Comparison of ENCODE assay signal across 12 cellular contexts in genomic region chr4:158051401-158052235, GRCh38.
DNase-seq lines count a peak whose midpoint lies in the region; ATAC-seq, FAIRE-seq and TF ChIP-seq lines count a peak whose summit lies in the region.
"Had no signal": no experiment of that assay in that cellular context is flagged by ENCODE, and none has a peak within 500 bp of the region (broad histone marks: within the 10 kb centered on the region; RNA-seq: fewer than 3 reads in every experiment).

No MANE protein-coding gene starts in this region.

- peak; percentile 26 for FAIRE-seq in pancreas (lab: Jason Lieb, UNC)

- no peak for TF ChIP-seq POLR2A in esophagus muscularis mucosa (IDR thresholded peaks at IDR 0.05; ENCODE audit: low read depth)

- intact Hi-C loops in pancreas (cut with DNase I): no loop called here
- intact Hi-C loops in esophagus muscularis mucosa (cut with DNase I): no loop called here

- H3K36me3 ChIP-seq in pancreas (no peaks in the 10 kb centered on the region), esophagus muscularis mucosa (no peaks in the 10 kb centered on the region)
- H3K36me3 ChIP-seq: upper lobe of right lung had no signal

- no peak overlapping the region for H3K4me3 ChIP-seq in fibroblast of villous mesenchyme (ENCODE audit: low read depth, low read length)
- no peak overlapping the region for H3K4me3 ChIP-seq in pancreas
- H3K4me3 ChIP-seq in esophagus muscularis mucosa: no peak overlapping the region
- H3K4me3 ChIP-seq: upper lobe of right lung had no signal

- H3K4me1 ChIP-seq in pancreas (peaks cover 0 to 2% (median 0%) of the 10 kb centered on the region in 3 donors), esophagus muscularis mucosa (no peaks in the 10 kb centered on the region)
- H3K4me1 ChIP-seq: upper lobe of right lung had no signal

- no peak for TF ChIP-seq EP300 in esophagus muscularis mucosa (IDR thresholded peaks at IDR 0.05)

- ATAC-seq in SK-N-SH treated with all-trans-retinoic acid at 6 μM for 48 hours (peak; percentile 95), pancreas (peak in 3 of 4 donors; percentile 38 to 68 (median 66)), HG03175 (IDR thresholded peaks at IDR 0.05; ENCODE audit: unreplicated experiment) (no peak), GM18867 (IDR thresholded peaks at IDR 0.05; ENCODE audit: unreplicated experiment) (no peak)
- ATAC-seq: upper lobe of right lung had no signal

- DNase-seq in AG09319 (ENCODE audit: extremely low read depth, low read depth) (peak; percentile 74), fibroblast of villous mesenchyme (ENCODE audit: low read depth) (peak; percentile 97), pancreas (no peak), germinal center (ENCODE audit: low spot score) (no peak), esophagus muscularis mucosa (ENCODE audit: extremely low spot score) (no peak)
- DNase-seq: NCI-H524 treated with DMSO at 0.1 percent for 48 hours, SW 1271, upper lobe of right lung had no signal

- H3K9me3 ChIP-seq in pancreas: no peaks in the 10 kb centered on the region
- no peaks in the 10 kb centered on the region for H3K9me3 ChIP-seq in esophagus muscularis mucosa
- H3K9me3 ChIP-seq: upper lobe of right lung had no signal

- WGBS in pancreas, 2 donors: 68 to 71% methylated on average over 6 of the region's 6 CpGs
- 67% methylated on average over 6 of the region's 6 CpGs for WGBS in esophagus muscularis mucosa

- no peaks in the 10 kb centered on the region for H3K27me3 ChIP-seq in pancreas
- no peaks in the 10 kb centered on the region for H3K27me3 ChIP-seq in esophagus muscularis mucosa
- H3K27me3 ChIP-seq: upper lobe of right lung had no signal

- no peak for TF ChIP-seq CTCF in AG09319 (IDR thresholded peaks at IDR 0.05; ENCODE audit: low read depth, low read length)
- no peak for TF ChIP-seq CTCF in fibroblast of villous mesenchyme (IDR thresholded peaks at IDR 0.05; ENCODE audit: insufficient read depth, low read depth, low read length)
- no peak for TF ChIP-seq CTCF in pancreas (IDR thresholded peaks at IDR 0.05)
- no peak for TF ChIP-seq CTCF in esophagus muscularis mucosa (IDR thresholded peaks at IDR 0.05)

- H3K27ac ChIP-seq in pancreas (no peak overlapping the region), esophagus muscularis mucosa (replicated peaks in 1 of 4) (peak overlapping the region in 2 of 4 donors; percentile 2 to 22)
- H3K27ac ChIP-seq: C4-2B, upper lobe of right lung had no signal

TF ChIP-seq in SK-N-SH treated with all-trans-retinoic acid at 6 μM for 48 hours, 23 proteins besides CTCF, POLR2A, EP300 and RAD21:
- TF ChIP-seq ESRRG (CRISPR knock-in tag; IDR thresholded peaks at IDR 0.05) (no peak), ZC3H10 (CRISPR knock-in tag; IDR thresholded peaks at IDR 0.05) (0 out of 2 replicates have a peak, but pooled peaks have one; percentile 34), PATZ1 (CRISPR knock-in tag; IDR thresholded peaks at IDR 0.05; ENCODE audit: borderline replicate concordance) (no peak), ZNF70 (CRISPR knock-in tag; IDR thresholded peaks at IDR 0.05) (no peak), ISL1 (CRISPR knock-in tag; IDR thresholded peaks at IDR 0.05) (peak; percentile 92), BACH2 (CRISPR knock-in tag; IDR thresholded peaks at IDR 0.05; ENCODE audit: borderline replicate concordance) (no peak), CSRNP3 (CRISPR knock-in tag; IDR thresholded peaks at IDR 0.05) (no peak), CSDC2 (CRISPR knock-in tag; IDR thresholded peaks at IDR 0.05) (no peak), GLIS3 (CRISPR knock-in tag; IDR thresholded peaks at IDR 0.05) (peak; percentile 51; the same call in 1 of the 2 replicates)

Comparison
In these comparisons a context has a peak if more than half of its experiments do, and no peak if none do; other contexts are left out.
1. DNase-seq: peak in AG09319 (single experiment) and fibroblast of villous mesenchyme (single experiment); none in pancreas (0 of 6), germinal center (single experiment) and esophagus muscularis mucosa (single experiment).
2. ATAC-seq: peak in SK-N-SH treated with all-trans-retinoic acid at 6 μM for 48 hours (single experiment) and pancreas (3 of 4); none in HG03175 (single experiment) and GM18867 (single experiment).